ENCODE assay signal across 18 cellular contexts in the genomic region with DNA sequence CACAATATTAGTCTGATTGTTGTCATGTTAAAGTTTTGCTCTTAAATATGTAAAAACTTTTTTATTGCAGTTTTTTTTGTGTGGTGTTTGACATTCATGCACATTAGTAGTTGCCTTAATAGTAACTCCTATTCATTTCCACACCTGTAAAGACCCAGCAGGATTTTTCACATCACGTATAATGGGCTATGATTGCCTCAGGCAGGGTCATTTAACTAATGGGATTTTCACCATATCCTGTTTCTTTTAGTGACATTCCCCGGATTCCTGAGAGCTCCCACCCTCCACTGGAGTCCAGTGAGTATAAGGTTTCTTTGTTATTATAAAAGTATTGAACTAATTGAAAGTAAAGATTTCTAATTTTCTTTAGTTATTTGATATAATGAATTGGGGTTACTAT.
DNase-seq lines count a peak whose midpoint lies in the region; ATAC-seq and TF ChIP-seq lines count a peak whose summit lies in the region.
"Had no signal": no experiment of that assay in that cellular context is flagged by ENCODE, and none has a peak within 500 bp of the region (broad histone marks: within the 10 kb centered on the region; RNA-seq: fewer than 3 reads in every experiment).

No MANE protein-coding gene starts in this region.

- H3K18ac ChIP-seq in mesendoderm (ENCODE audit: low read length), result no peak overlapping the region

- no peak overlapping the region for H4K5ac ChIP-seq in mesendoderm (ENCODE audit: low read length)

- no peaks in the 10 kb centered on the region for H3F3A ChIP-seq in GM23338 (replicated peaks; ENCODE audit: low read depth)

- H3K79me1 ChIP-seq in mesendoderm (ENCODE audit: low read length), result no peaks in the 10 kb centered on the region

- no peaks in the 10 kb centered on the region for H3K36me3 Mint-ChIP-seq in GM23338 (ENCODE audit: low read depth)
- H3K36me3 Mint-ChIP-seq in endodermal cell (ENCODE audit: low read depth), result no peaks in the 10 kb centered on the region

- no peak overlapping the region for H3K27ac Mint-ChIP-seq in GM23338
- peak overlapping the region; percentile 22 for H3K27ac Mint-ChIP-seq in endodermal cell
- H3K27ac Mint-ChIP-seq: activated CD4-positive, alpha-beta T cell treated with anti-CD3 and anti-CD28 coated beads, Interleukin-2, amount 10 ng/mL, durations not matched to agents 24 days and 14 days; activated naive CD4-positive, alpha-beta T cell treated with anti-CD3 and anti-CD28 coated beads for 36 hours had no signal

- H3K56ac ChIP-seq in mesendoderm (ENCODE audit: low read length), result no peak overlapping the region

- H3K4me2 ChIP-seq in GM23338 (peak overlapping the region; percentile 39), mesendoderm (ENCODE audit: low read length) (no peak overlapping the region)

- H3K4me1 ChIP-seq in GM23338 (ENCODE audit: insufficient read depth) (peaks cover 46% of the 10 kb centered on the region), endodermal cell (ENCODE audit: control insufficient read depth, insufficient read depth, low read length) (peaks cover 10% of the 10 kb centered on the region), mesendoderm (ENCODE audit: control insufficient read depth, low read depth, low read length) (no peaks in the 10 kb centered on the region)
- H3K4me1 ChIP-seq: BE2C, body of pancreas, suprapubic skin had no signal

- H3K9me3 Mint-ChIP-seq in GM23338 (no peaks in the 10 kb centered on the region), endodermal cell (no peaks in the 10 kb centered on the region)
- H3K9me3 Mint-ChIP-seq: activated CD4-positive, alpha-beta T cell treated with anti-CD3 and anti-CD28 coated beads, Interleukin-2, amount 10 ng/mL, durations not matched to agents 24 days and 14 days; activated naive CD4-positive, alpha-beta T cell treated with anti-CD3 and anti-CD28 coated beads for 36 hours had no signal

- no peak overlapping the region for H2AFZ ChIP-seq in GM23338

- no peak overlapping the region for H2BK120ac ChIP-seq in mesendoderm (ENCODE audit: low read depth, low read length)

- H2AK5ac ChIP-seq in mesendoderm (ENCODE audit: low read length), result no peak overlapping the region

- H3K79me2 ChIP-seq in GM23338 (replicated peaks; ENCODE audit: insufficient read depth) (no peaks in the 10 kb centered on the region), mesendoderm (ENCODE audit: control insufficient read depth, insufficient read depth, low read length) (no peaks in the 10 kb centered on the region)

- H3K4me1 Mint-ChIP-seq in GM23338, result peaks cover 30% of the 10 kb centered on the region
- peaks cover 14% of the 10 kb centered on the region for H3K4me1 Mint-ChIP-seq in endodermal cell
- H3K4me1 Mint-ChIP-seq: activated CD4-positive, alpha-beta T cell treated with anti-CD3 and anti-CD28 coated beads, Interleukin-2, amount 10 ng/mL, durations not matched to agents 24 days and 14 days had no signal

- DNase-seq in GM23338 (ENCODE audit: low spot score), result peak; percentile 78
- peak; percentile 4 for DNase-seq in LHCN-M2 (ENCODE audit: low read depth)
- peak; percentile 64 for DNase-seq in endodermal cell
- DNase-seq in mesendoderm, result peak; percentile 93
- no peak for DNase-seq in ureter (ENCODE audit: low spot score)
- DNase-seq in activated CD4-positive, alpha-beta T cell treated with anti-CD3 and anti-CD28 coated beads for 48 hours, result no peak
- DNase-seq: activated CD4-positive, alpha-beta T cell treated with anti-CD3 and anti-CD28 coated beads, Interleukin-2, amount 10 ng/mL, durations not matched to agents 24 days and 14 days; activated naive CD4-positive, alpha-beta T cell treated with anti-CD3 and anti-CD28 coated beads for 36 hours; BE2C; body of pancreas; glutamatergic neuron; left cardiac atrium; NCI-H2227 treated with DMSO at 0.1 percent for 48 hours; stimulated activated CD4-positive, alpha-beta T cell treated with anti-CD3 and anti-CD28 coated beads, Interleukin-4, amount 100 ng/mL, for 1 hour; stimulated activated CD8-positive, alpha-beta memory T cell treated with anti-CD3 and anti-CD28 coated beads, Interleukin-4, amount 100 ng/mL, for 48 hours had no signal

- H3K27me3 ChIP-seq in GM23338 (ENCODE audit: insufficient read depth), result no peaks in the 10 kb centered on the region
- H3K27me3 ChIP-seq in endodermal cell (ENCODE audit: control insufficient read depth, insufficient read depth, low read length, poor library complexity, severe bottlenecking), result no peaks in the 10 kb centered on the region
- H3K27me3 ChIP-seq in mesendoderm (ENCODE audit: insufficient read depth, low read length, poor library complexity), result no peaks in the 10 kb centered on the region
- H3K27me3 ChIP-seq: BE2C, body of pancreas, suprapubic skin had no signal

- no peak overlapping the region for H3K23ac ChIP-seq in mesendoderm (ENCODE audit: low read length)

- H2BK5ac ChIP-seq in mesendoderm (ENCODE audit: low read length), result no peak overlapping the region

- H3K27me3 Mint-ChIP-seq in GM23338 (ENCODE audit: insufficient read depth, low read depth, poor library complexity), result peaks cover 2% of the 10 kb centered on the region
- no peaks in the 10 kb centered on the region for H3K27me3 Mint-ChIP-seq in endodermal cell (ENCODE audit: insufficient read depth)
- H3K27me3 Mint-ChIP-seq: activated CD4-positive, alpha-beta T cell treated with anti-CD3 and anti-CD28 coated beads, Interleukin-2, amount 10 ng/mL, durations not matched to agents 24 days and 14 days had no signal

- ATAC-seq in GM23338 (peak; percentile 84), GM18498 (IDR thresholded peaks at IDR 0.05; ENCODE audit: unreplicated experiment) (no peak)
- ATAC-seq: body of pancreas, esophagus mucosa, left cardiac atrium had no signal

- H3K4me3 Mint-ChIP-seq in GM23338, result no peak overlapping the region
- no peak overlapping the region for H3K4me3 Mint-ChIP-seq in endodermal cell
- H3K4me3 Mint-ChIP-seq: activated CD4-positive, alpha-beta T cell treated with anti-CD3 and anti-CD28 coated beads, Interleukin-2, amount 10 ng/mL, durations not matched to agents 24 days and 14 days; activated naive CD4-positive, alpha-beta T cell treated with anti-CD3 and anti-CD28 coated beads for 36 hours had no signal

- no peaks in the 10 kb centered on the region for H3K9me2 ChIP-seq in GM23338 (ENCODE audit: insufficient read depth)

- H3K4ac ChIP-seq in mesendoderm (ENCODE audit: low read depth, low read length), result no peak overlapping the region

- H3K27ac ChIP-seq in GM23338 (ENCODE audit: low read depth), result peak overlapping the region; percentile 82
- no peak overlapping the region for H3K27ac ChIP-seq in endodermal cell (ENCODE audit: low read depth, low read length)
- no peak overlapping the region for H3K27ac ChIP-seq in mesendoderm (ENCODE audit: low read depth, low read length)
- H3K27ac ChIP-seq: body of pancreas, suprapubic skin had no signal

- H2BK15ac ChIP-seq in mesendoderm (replicated peaks; ENCODE audit: low read depth), result no peak overlapping the region

- 11% methylated on average over 2 of the region's 2 CpGs; no CpG with 5 or more reads in 1 of the 2 experiments for WGBS in endodermal cell (ENCODE audit: insufficient coverage in 1 of 2, insufficient read length in 1 of 2), 2 experiments
- no CpG with 5 or more reads among the region's 2 CpGs for WGBS in mesendoderm (ENCODE audit: extremely low coverage, insufficient coverage, low lambda C conversion rate)

- no peaks in the 10 kb centered on the region for H3K9me3 ChIP-seq in endodermal cell (ENCODE audit: control insufficient read depth, low read length)
- H3K9me3 ChIP-seq: BE2C, body of pancreas, suprapubic skin had no signal

- H3K4me3 ChIP-seq in GM23338 (no peak overlapping the region), endodermal cell (ENCODE audit: low read length) (peak overlapping the region; percentile 68), mesendoderm (ENCODE audit: low read length) (no peak overlapping the region)
- H3K4me3 ChIP-seq: body of pancreas, suprapubic skin had no signal

- no peaks in the 10 kb centered on the region for H4K20me1 ChIP-seq in GM23338 (replicated peaks; ENCODE audit: insufficient read depth)

- no peak overlapping the region for H4K8ac ChIP-seq in mesendoderm (ENCODE audit: low read depth, low read length)

- H3K9ac ChIP-seq in endodermal cell (ENCODE audit: extremely low read depth, low read length, poor library complexity, severe bottlenecking) (peak overlapping the region; percentile 52), mesendoderm (ENCODE audit: low read length) (no peak overlapping the region)

- H3K36me3 ChIP-seq in GM23338 (ENCODE audit: insufficient read depth) (no peaks in the 10 kb centered on the region), endodermal cell (ENCODE audit: control insufficient read depth, insufficient read depth, low read length) (no peaks in the 10 kb centered on the region), mesendoderm (ENCODE audit: control insufficient read depth, insufficient read depth, low read length) (no peaks in the 10 kb centered on the region)
- H3K36me3 ChIP-seq: BE2C, suprapubic skin had no signal

- no peak for TF ChIP-seq CTCF in GM23338 (conservative IDR thresholded peaks at IDR 0.05; ENCODE audit: low read depth in 2 of 2)
- TF ChIP-seq CTCF in endodermal cell (conservative IDR thresholded peaks at IDR 0.05), result no peak

TF ChIP-seq in GM23338, 12 proteins besides CTCF, POLR2A, EP300 and RAD21:
- TF ChIP-seq EZH2 (IDR thresholded peaks at IDR 0.05; ENCODE audit: low read depth, unreplicated experiment), result no peak
- peak; percentile 84 for TF ChIP-seq NANOG (IDR thresholded peaks at IDR 0.05; ENCODE audit: borderline replicate concordance)

Comparison
In these comparisons a context has a peak if more than half of its experiments do, and no peak if none do; other contexts are left out.
1. DNase-seq: peak in GM23338 (single experiment), LHCN-M2 (single experiment), endodermal cell (single experiment) and mesendoderm (single experiment); none in ureter (single experiment) and activated CD4-positive, alpha-beta T cell treated with anti-CD3 and anti-CD28 coated beads for 48 hours (single experiment).